8 cellular contexts compared by ENCODE assay signal in genomic region chr15:90915808-90916440, GRCh38. TPM values are rescaled to one million over a fixed set of nuclear protein-coding genes. Genes with fewer than 3 reads are reported as not detected.
DNase-seq lines count a peak whose midpoint lies in the region; ATAC-seq and TF ChIP-seq lines count a peak whose summit lies in the region.
"Had no signal": no experiment of that assay in that cellular context is flagged by ENCODE, and none has a peak within 500 bp of the region (broad histone marks: within the 10 kb centered on the region; RNA-seq: fewer than 3 reads in every experiment).

No MANE protein-coding gene starts in this region.

- CTCF ChIA-PET in activated CD8-positive, alpha-beta memory T cell treated with anti-CD3 and anti-CD28 coated beads, Interleukin-2, amount 10 ng/mL, durations not matched to agents 7 days and 5 days (lab: Charles Lee), result no interaction called here

- H3K27ac ChIP-seq in upper lobe of right lung, result peak overlapping the region; percentile 51
- H3K27ac ChIP-seq: SJSA1 had no signal

- peaks cover 59% of the 10 kb centered on the region for H3K36me3 Mint-ChIP-seq in activated CD8-positive, alpha-beta memory T cell treated with anti-CD3 and anti-CD28 coated beads, Interleukin-2, amount 10 ng/mL, durations not matched to agents 7 days and 5 days

- no peaks in the 10 kb centered on the region for H3K9me3 ChIP-seq in upper lobe of right lung
- H3K9me3 ChIP-seq: SJSA1 had no signal

- no peak for ATAC-seq in activated CD8-positive, alpha-beta memory T cell treated with anti-CD3 and anti-CD28 coated beads, Interleukin-2, amount 10 ng/mL, durations not matched to agents 7 days and 5 days
- ATAC-seq in upper lobe of right lung (peak; percentile 84), HG02852 (IDR thresholded peaks at IDR 0.05; ENCODE audit: unreplicated experiment) (no peak)

- H3K4me1 Mint-ChIP-seq in activated CD8-positive, alpha-beta memory T cell treated with anti-CD3 and anti-CD28 coated beads, Interleukin-2, amount 10 ng/mL, durations not matched to agents 7 days and 5 days, result no peaks in the 10 kb centered on the region

- DNase-seq in activated CD8-positive, alpha-beta memory T cell treated with anti-CD3 and anti-CD28 coated beads, Interleukin-2, amount 10 ng/mL, durations not matched to agents 7 days and 5 days, result no peak
- DNase-seq in activated CD8-positive, alpha-beta memory T cell treated with anti-CD3 and anti-CD28 coated beads, Interleukin-2, amount 50 U/mL, for 4 hours, result no peak
- DNase-seq in left kidney (ENCODE audit: low read depth, low spot score) (peak; percentile 60), upper lobe of right lung (peak; percentile 87), pons (ENCODE audit: low spot score) (no peak)
- DNase-seq: activated effector memory CD4-positive, alpha-beta T cell treated with anti-CD3 and anti-CD28 coated beads, Interleukin-2, amount 50 U/mL, for 16 hours had no signal

- H3K4me1 ChIP-seq in upper lobe of right lung, result peaks cover 3% of the 10 kb centered on the region
- H3K4me1 ChIP-seq: SJSA1 had no signal

- intact Hi-C loops in upper lobe of right lung (cut with DNase I), result no loop called here

- H3K4me3 Mint-ChIP-seq in activated CD8-positive, alpha-beta memory T cell treated with anti-CD3 and anti-CD28 coated beads, Interleukin-2, amount 10 ng/mL, durations not matched to agents 7 days and 5 days, result no peak overlapping the region

- no peak for TF ChIP-seq CTCF in upper lobe of right lung (IDR thresholded peaks at IDR 0.05)

- no peaks in the 10 kb centered on the region for H3K27me3 Mint-ChIP-seq in activated CD8-positive, alpha-beta memory T cell treated with anti-CD3 and anti-CD28 coated beads, Interleukin-2, amount 10 ng/mL, durations not matched to agents 7 days and 5 days

- peaks cover 99% of the 10 kb centered on the region for H3K36me3 ChIP-seq in upper lobe of right lung

- peak overlapping the region; percentile 11 for H3K27ac Mint-ChIP-seq in activated CD8-positive, alpha-beta memory T cell treated with anti-CD3 and anti-CD28 coated beads, Interleukin-2, amount 10 ng/mL, durations not matched to agents 7 days and 5 days

- no peaks in the 10 kb centered on the region for H3K27me3 ChIP-seq in upper lobe of right lung
- H3K27me3 ChIP-seq: SJSA1 had no signal

- H3K4me3 ChIP-seq in upper lobe of right lung, result peak overlapping the region; percentile 23
- H3K4me3 ChIP-seq: SJSA1 had no signal

- H3K9me3 Mint-ChIP-seq in activated CD8-positive, alpha-beta memory T cell treated with anti-CD3 and anti-CD28 coated beads, Interleukin-2, amount 10 ng/mL, durations not matched to agents 7 days and 5 days (ENCODE audit: low read depth), result no peaks in the 10 kb centered on the region

RNA-seq across cellular contexts. Expression of gene MAN2A2, which starts 12.8 kb away (rescaled TPM):
- total RNA-seq in activated CD8-positive, alpha-beta memory T cell treated with anti-CD3 and anti-CD28 coated beads, Interleukin-2, amount 10 ng/mL, durations not matched to agents 7 days and 5 days, result 100 to 1,000 TPM; 174 to 183 TPM
- total RNA-seq in upper lobe of right lung, result 94.0 TPM

RNA-seq across cellular contexts. Expression of gene HDDC3, which starts 16.4 kb away (rescaled TPM):
- total RNA-seq in activated CD8-positive, alpha-beta memory T cell treated with anti-CD3 and anti-CD28 coated beads, Interleukin-2, amount 10 ng/mL, durations not matched to agents 7 days and 5 days, result 10 to 100 TPM; 33.2 to 39.3 TPM
- total RNA-seq in upper lobe of right lung, result 12.4 TPM

RNA-seq across cellular contexts. Expression of gene UNC45A, which starts 19.2 kb away (rescaled TPM):
- 10 to 100 TPM; 76.3 to 84.4 TPM for total RNA-seq in activated CD8-positive, alpha-beta memory T cell treated with anti-CD3 and anti-CD28 coated beads, Interleukin-2, amount 10 ng/mL, durations not matched to agents 7 days and 5 days
- 60.9 TPM for total RNA-seq in upper lobe of right lung

RNA-seq across cellular contexts. Expression of gene FES, which starts 31.6 kb away (rescaled TPM):
- total RNA-seq in activated CD8-positive, alpha-beta memory T cell treated with anti-CD3 and anti-CD28 coated beads, Interleukin-2, amount 10 ng/mL, durations not matched to agents 7 days and 5 days, result 10 to 100 TPM; 55.7 to 61.2 TPM
- 48.0 TPM for total RNA-seq in upper lobe of right lung

RNA-seq across cellular contexts. Expression of gene RCCD1, which starts 38.8 kb away (rescaled TPM):
- 10 to 100 TPM; 35.4 to 50.1 TPM for total RNA-seq in activated CD8-positive, alpha-beta memory T cell treated with anti-CD3 and anti-CD28 coated beads, Interleukin-2, amount 10 ng/mL, durations not matched to agents 7 days and 5 days
- total RNA-seq in upper lobe of right lung, result 8.6 TPM

Comparison
In these comparisons a context has a peak if more than half of its experiments do, and no peak if none do; other contexts are left out.
1. DNase-seq: peak in left kidney (single experiment) and upper lobe of right lung (single experiment); none in activated CD8-positive, alpha-beta memory T cell treated with anti-CD3 and anti-CD28 coated beads, Interleukin-2, amount 10 ng/mL, durations not matched to agents 7 days and 5 days (single experiment), activated CD8-positive, alpha-beta memory T cell treated with anti-CD3 and anti-CD28 coated beads, Interleukin-2, amount 50 U/mL, for 4 hours (single experiment) and pons (single experiment).